8 cellular contexts compared by ENCODE assay signal in the genomic region with DNA sequence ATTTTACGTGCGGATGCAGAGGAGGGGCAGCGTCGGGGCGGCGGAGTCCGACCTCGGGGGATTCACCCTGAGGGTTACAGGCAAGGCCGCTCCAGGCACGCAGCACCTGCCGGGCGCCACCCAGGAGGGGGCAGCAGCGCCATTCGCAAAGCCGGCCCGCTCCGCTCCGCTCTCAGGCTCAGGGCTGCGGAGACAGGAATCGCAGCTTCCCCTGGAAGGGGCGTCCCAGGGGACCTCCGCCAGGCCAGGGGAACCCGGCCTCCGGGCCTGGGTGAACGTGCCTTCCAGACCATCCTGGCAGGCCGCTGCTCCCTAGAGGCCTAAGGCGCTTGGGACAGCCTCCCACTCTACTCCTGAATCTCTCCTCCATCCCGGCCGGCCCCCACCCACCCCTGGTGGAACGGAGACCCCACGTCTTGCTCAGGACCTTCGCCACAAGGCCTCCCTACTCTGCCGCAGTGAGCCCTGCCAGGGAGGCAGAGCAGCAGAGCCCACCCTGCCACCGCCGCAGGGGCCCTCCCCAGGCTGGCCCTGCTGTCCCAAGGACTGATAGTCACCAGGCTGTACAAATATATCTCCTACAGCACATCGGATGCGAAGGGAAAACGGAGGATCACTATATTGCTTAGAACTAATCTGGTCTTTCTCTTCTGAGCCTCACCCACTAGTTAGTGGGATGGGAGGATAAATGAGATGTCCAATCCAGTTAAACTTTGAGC.
A peak's percentile ranks its signal among the peaks of the same experiment; 100 is the strongest.
DNase-seq lines count a peak whose midpoint lies in the region; ATAC-seq and TF ChIP-seq lines count a peak whose summit lies in the region.

No MANE protein-coding gene starts in this region.

- H3K9me3 Mint-ChIP-seq in CD8-positive, alpha-beta memory T cell, result no peaks in the 10 kb centered on the region

- H3K9me3 ChIP-seq in CD8-positive, alpha-beta memory T cell (ENCODE audit: low read length), result no peaks in the 10 kb centered on the region
- H3K9me3 ChIP-seq in left lung, result no peaks in the 10 kb centered on the region

- H3K36me3 Mint-ChIP-seq in CD8-positive, alpha-beta memory T cell, result no peaks in the 10 kb centered on the region

- H3K27me3 Mint-ChIP-seq in CD8-positive, alpha-beta memory T cell, result peaks cover 4 to 8% of the 10 kb centered on the region in 2 donors

- H3K4me3 ChIP-seq in CD8-positive, alpha-beta memory T cell (ENCODE audit: low read length), result no peak overlapping the region
- H3K4me3 ChIP-seq in left lung, result no peak overlapping the region

- H3K36me3 ChIP-seq in CD8-positive, alpha-beta memory T cell (ENCODE audit: insufficient read depth, low read length), result no peaks in the 10 kb centered on the region
- no peaks in the 10 kb centered on the region for H3K36me3 ChIP-seq in left lung

- DNase-seq in CD8-positive, alpha-beta memory T cell, result peak; percentile 4 to 60 (median 39)
- DNase-seq in HPDE6-E6E7 (ENCODE audit: extremely low spot score), result peak; percentile 54
- peak; percentile 23 for DNase-seq in activated CD4-positive, CD25-positive, alpha-beta regulatory T cell treated with anti-CD3 and anti-CD28 coated beads, Interleukin-2, amount 50 U/mL, for 16 hours (ENCODE audit: low read depth, low spot score)
- DNase-seq in central memory CD4-positive, alpha-beta T cell, result peak; percentile 22
- peak; percentile 76 to 97 for DNase-seq in left lung
- DNase-seq in stimulated activated CD4-positive, alpha-beta T cell treated with anti-CD3 and anti-CD28 coated beads, TNF-alpha, amount 100 ng/mL, for 4 hours (ENCODE audit: low read depth in 3 of 3), result peak; percentile 44 to 61 (median 49)
- no peak for DNase-seq in SW 1271 (lab: John Stamatoyannopoulos, UW)

- no peaks in the 10 kb centered on the region for H3K27me3 ChIP-seq in CD8-positive, alpha-beta memory T cell (ENCODE audit: insufficient read depth, low read length, poor library complexity, severe bottlenecking)
- H3K27me3 ChIP-seq in left lung, result peaks cover 0 to 17% of the 10 kb centered on the region in 2 donors

- peak overlapping the region in 1 of 7 donors; percentile 23 for H3K4me3 Mint-ChIP-seq in CD8-positive, alpha-beta memory T cell

- peak overlapping the region in 2 of 8 donors; percentile 24 to 93 for H3K27ac Mint-ChIP-seq in CD8-positive, alpha-beta memory T cell

- CTCF ChIA-PET in CD8-positive, alpha-beta memory T cell (lab: Charles Lee), result interaction anchor here (1.0 to 1.9 kb wide), 6 partner anchors 11 to 387 kb away, joined by 3 to 7 read pairs (median 5); no protein-coding TSS in a partner anchor

- intact Hi-C loops in left lung (cut with DNase I), result no loop called here

- H3K4me1 Mint-ChIP-seq in CD8-positive, alpha-beta memory T cell, result peaks cover 0 to 3% (median 2%) of the 10 kb centered on the region in 3 donors

- peak; percentile 69 to 76 for TF ChIP-seq CTCF in left lung (IDR thresholded peaks at IDR 0.05)

- H3K27ac ChIP-seq in CD8-positive, alpha-beta memory T cell (ENCODE audit: low read depth, low read length), result no peak overlapping the region
- no peak overlapping the region for H3K27ac ChIP-seq in left lung

- POLR2A ChIA-PET in CD8-positive, alpha-beta memory T cell (lab: Charles Lee), result no interaction called here

- no peaks in the 10 kb centered on the region for H3K4me1 ChIP-seq in CD8-positive, alpha-beta memory T cell (ENCODE audit: insufficient read depth, low read length)
- H3K4me1 ChIP-seq in left lung, result peaks cover 4 to 15% of the 10 kb centered on the region in 2 donors

- peak; percentile 85 for ATAC-seq in GM21381 (IDR thresholded peaks at IDR 0.05; ENCODE audit: unreplicated experiment)
- ATAC-seq in left lung, result peak; percentile 94

Comparison
In these comparisons a context has a peak if more than half of its experiments do, and no peak if none do; other contexts are left out.
1. DNase-seq: peak in CD8-positive, alpha-beta memory T cell (5 of 5), HPDE6-E6E7 (single experiment), activated CD4-positive, CD25-positive, alpha-beta regulatory T cell treated with anti-CD3 and anti-CD28 coated beads, Interleukin-2, amount 50 U/mL, for 16 hours (single experiment), central memory CD4-positive, alpha-beta T cell (single experiment), left lung (2 of 2) and stimulated activated CD4-positive, alpha-beta T cell treated with anti-CD3 and anti-CD28 coated beads, TNF-alpha, amount 100 ng/mL, for 4 hours (3 of 3); none in SW 1271 (0 of 2).